In the genomic region with DNA sequence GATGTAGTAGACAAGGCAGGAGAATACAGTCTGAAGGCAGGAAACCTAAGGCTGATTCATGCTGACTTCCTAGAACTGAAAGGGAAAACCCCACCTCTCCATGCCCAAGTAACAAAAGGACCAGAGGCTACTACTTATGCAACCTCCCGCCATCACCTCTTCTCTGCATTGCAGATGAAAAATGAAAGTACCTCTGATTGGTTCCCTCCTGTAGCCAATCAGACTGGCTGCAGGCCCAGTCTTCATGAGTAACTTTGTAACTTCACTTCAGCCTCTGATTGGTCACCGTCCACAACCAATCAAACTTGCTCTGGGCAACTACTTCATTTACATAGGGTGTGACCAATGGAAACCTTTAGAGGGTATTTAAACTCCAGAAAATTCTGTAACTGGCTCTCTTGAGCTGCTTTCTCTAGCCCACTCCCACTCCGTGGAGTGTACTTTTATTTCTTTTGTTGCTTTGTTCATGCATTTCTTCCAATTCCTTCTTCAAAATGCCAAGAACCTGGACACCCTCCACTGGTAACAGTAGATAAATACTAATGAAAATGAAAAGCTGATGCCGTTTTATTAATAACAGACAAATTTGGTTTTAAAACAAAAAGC, we compare ENCODE assay signal across 1 cellular context.
TF ChIP-seq lines count a peak whose summit lies in the region.

No MANE protein-coding gene starts in this region.

TF ChIP-seq in GM12878, 131 proteins besides CTCF, POLR2A, EP300 and RAD21:
- TF ChIP-seq SUPT20H (IDR thresholded peaks at IDR 0.05; ENCODE audit: borderline replicate concordance, control insufficient read depth, low read depth, low read length), result no peak
